8 cellular contexts compared by ENCODE assay signal in the genomic region with DNA sequence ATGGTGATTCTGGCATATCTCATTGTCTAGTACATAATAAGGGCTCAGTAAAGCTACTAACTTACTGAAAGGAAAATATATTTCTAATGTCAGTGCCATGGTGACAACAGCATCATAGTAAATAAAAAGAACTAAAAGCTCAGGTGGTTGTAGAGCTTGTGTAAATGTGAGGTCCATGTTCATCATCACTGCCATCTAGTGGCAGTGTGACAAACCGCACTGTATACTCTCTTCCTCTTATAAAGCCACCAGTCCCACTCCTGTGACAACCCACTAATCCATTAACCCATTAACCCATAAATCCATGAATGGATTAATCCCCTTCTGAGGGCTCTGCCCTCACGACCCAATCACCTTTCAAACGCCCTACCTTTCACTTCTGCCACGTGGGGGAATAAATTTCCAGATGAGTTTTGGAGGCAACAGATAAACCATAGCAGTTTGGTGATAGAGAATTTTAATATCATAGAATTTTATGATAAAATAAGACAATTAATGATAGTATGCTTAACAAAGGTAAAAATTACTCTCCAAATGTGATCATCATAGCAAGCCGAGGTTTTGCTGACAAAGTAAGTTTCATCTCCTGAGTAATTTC.
DNase-seq lines count a peak whose midpoint lies in the region; ATAC-seq and TF ChIP-seq lines count a peak whose summit lies in the region.

No MANE protein-coding gene starts in this region.

- H3K27me3 Mint-ChIP-seq in Caco-2 (ENCODE audit: insufficient read depth, unreplicated experiment) = no peaks in the 10 kb centered on the region
- H3K27me3 Mint-ChIP-seq in activated CD4-positive, alpha-beta T cell treated with anti-CD3 and anti-CD28 coated beads, Interleukin-2, amount 10 ng/mL, durations not matched to agents 24 days and 14 days = no peaks in the 10 kb centered on the region

- H2AFZ ChIP-seq in neural cell (ENCODE audit: low read depth, low read length) = no peak overlapping the region

- BruUV-seq in Caco-2 (replicated peaks; lab: Mats Ljungman, UMichigan) = no TSS peak

- no peaks in the 10 kb centered on the region for H3F3A ChIP-seq in neural cell (ENCODE audit: insufficient read depth, low read length, poor library complexity, severe bottlenecking)

- intact Hi-C loops in Caco-2 (cut with micrococcal nuclease; ENCODE audit: unreplicated experiment) = loop anchor here (1.0 kb wide), 2 partner anchors 219 to 299 kb away; no protein-coding TSS in a partner anchor
- intact Hi-C loops in activated CD4-positive, alpha-beta T cell treated with anti-CD3 and anti-CD28 coated beads, Interleukin-2, amount 10 ng/mL, durations not matched to agents 24 days and 14 days (cut with micrococcal nuclease) = no loop called here

- CTCF ChIA-PET in Caco-2 (lab: Charles Lee) = interaction anchor here (0.6 to 1.3 kb wide), 12 partner anchors 10 to 301 kb away, joined by 3 to 12 read pairs (median 4); no protein-coding TSS in a partner anchor

- peak; percentile 54 for TF ChIP-seq RAD21 in neural cell (conservative IDR thresholded peaks at IDR 0.05)

- no peaks in the 10 kb centered on the region for H3K9me3 Mint-ChIP-seq in Caco-2 (ENCODE audit: unreplicated experiment)
- no peaks in the 10 kb centered on the region for H3K9me3 Mint-ChIP-seq in activated CD4-positive, alpha-beta T cell treated with anti-CD3 and anti-CD28 coated beads, Interleukin-2, amount 10 ng/mL, durations not matched to agents 24 days and 14 days

- H3K4me1 Mint-ChIP-seq in Caco-2 (ENCODE audit: low read depth, unreplicated experiment) = no peaks in the 10 kb centered on the region
- H3K4me1 Mint-ChIP-seq in activated CD4-positive, alpha-beta T cell treated with anti-CD3 and anti-CD28 coated beads, Interleukin-2, amount 10 ng/mL, durations not matched to agents 24 days and 14 days = no peaks in the 10 kb centered on the region

- no peaks in the 10 kb centered on the region for H3K4me1 ChIP-seq in Caco-2

- DNase-seq in Caco-2 (peak; percentile 56 to 58), NCI-H2196 (lab: John Stamatoyannopoulos, UW; ENCODE audit: unreplicated experiment) (peak; percentile 37), fibroblast of mammary gland (ENCODE audit: low read depth) (peak; percentile 69), ureter (ENCODE audit: low spot score) (no peak)
- peak; percentile 76 for DNase-seq in activated CD4-positive, alpha-beta T cell treated with anti-CD3 and anti-CD28 coated beads, Interleukin-2, amount 10 ng/mL, durations not matched to agents 24 days and 14 days

- H3K27me3 ChIP-seq in Caco-2 (replicated peaks; ENCODE audit: control insufficient read depth, insufficient read depth, low read length) (no peaks in the 10 kb centered on the region; the same call in 1 of the 2 replicates), neural cell (ENCODE audit: insufficient read depth, low read depth, low read length) (no peaks in the 10 kb centered on the region)

- no peak overlapping the region for H3K4me3 ChIP-seq in Caco-2 (ENCODE audit: low read depth, low read length)
- no peak overlapping the region for H3K4me3 ChIP-seq in fibroblast of mammary gland (ENCODE audit: control insufficient read depth, low read depth, low read length)
- no peak overlapping the region for H3K4me3 ChIP-seq in neural cell (ENCODE audit: low read length)

- H3K4me3 Mint-ChIP-seq in Caco-2 (ENCODE audit: unreplicated experiment) = no peak overlapping the region
- H3K4me3 Mint-ChIP-seq in activated CD4-positive, alpha-beta T cell treated with anti-CD3 and anti-CD28 coated beads, Interleukin-2, amount 10 ng/mL, durations not matched to agents 24 days and 14 days = no peak overlapping the region

- no peak overlapping the region for H3K27ac ChIP-seq in neural cell (ENCODE audit: low read length)

- no peaks in the 10 kb centered on the region for H3K9me3 ChIP-seq in Caco-2
- no peaks in the 10 kb centered on the region for H3K9me3 ChIP-seq in neural cell (ENCODE audit: low read length)

- H3K79me2 ChIP-seq in neural cell (replicated peaks; ENCODE audit: insufficient read depth, low read length) = no peaks in the 10 kb centered on the region

- no peak overlapping the region for H3K4me2 ChIP-seq in neural cell (ENCODE audit: low read length)

- POLR2A ChIA-PET in Caco-2 (lab: Charles Lee) = no interaction called here

- H3K36me3 Mint-ChIP-seq in Caco-2 (ENCODE audit: insufficient read depth, unreplicated experiment) = no peaks in the 10 kb centered on the region
- no peaks in the 10 kb centered on the region for H3K36me3 Mint-ChIP-seq in activated CD4-positive, alpha-beta T cell treated with anti-CD3 and anti-CD28 coated beads, Interleukin-2, amount 10 ng/mL, durations not matched to agents 24 days and 14 days (ENCODE audit: low read depth)

- H3K36me3 ChIP-seq in Caco-2 (ENCODE audit: control insufficient read depth, insufficient read depth, low read length) = no peaks in the 10 kb centered on the region
- H3K36me3 ChIP-seq in neural cell (ENCODE audit: insufficient read depth, low read length) = no peaks in the 10 kb centered on the region

- TF ChIP-seq EP300 in neural cell (conservative IDR thresholded peaks at IDR 0.05; ENCODE audit: poor library complexity, severe bottlenecking) = no peak

- TF ChIP-seq CTCF in Caco-2 (IDR thresholded peaks at IDR 0.05; ENCODE audit: insufficient read depth in 1 of 2, low read depth in 1 of 2, low read length in 1 of 2, severe bottlenecking in 1 of 2, unreplicated experiment in 1 of 2) = peak; percentile 82 to 87
- TF ChIP-seq CTCF in fibroblast of mammary gland (conservative IDR thresholded peaks at IDR 0.05; ENCODE audit: control insufficient read depth, insufficient read depth, low read depth, low read length) = peak; percentile 89
- peak; percentile 64 for TF ChIP-seq CTCF in neural cell (IDR thresholded peaks at IDR 0.05; ENCODE audit: poor library complexity, severe bottlenecking)

- H3K9ac ChIP-seq in neural cell (ENCODE audit: low read length) = no peak overlapping the region

- no peaks in the 10 kb centered on the region for H4K20me1 ChIP-seq in neural cell (ENCODE audit: insufficient read depth)

- no peak overlapping the region for H3K27ac Mint-ChIP-seq in Caco-2 (ENCODE audit: unreplicated experiment)
- no peak overlapping the region for H3K27ac Mint-ChIP-seq in activated CD4-positive, alpha-beta T cell treated with anti-CD3 and anti-CD28 coated beads, Interleukin-2, amount 10 ng/mL, durations not matched to agents 24 days and 14 days

- ATAC-seq in GM18909 (IDR thresholded peaks at IDR 0.05; ENCODE audit: poor library complexity, unreplicated experiment) (peak; percentile 93), HG03095 (IDR thresholded peaks at IDR 0.05; ENCODE audit: unreplicated experiment) (peak; percentile 89)

- H3K9me2 ChIP-seq in neural cell (ENCODE audit: insufficient read depth, low read length) = no peaks in the 10 kb centered on the region

TF ChIP-seq in neural cell, 6 proteins besides CTCF, POLR2A, EP300 and RAD21:
- TF ChIP-seq MXI1 (conservative IDR thresholded peaks at IDR 0.05; ENCODE audit: poor library complexity, severe bottlenecking) (no peak), SMC3 (conservative IDR thresholded peaks at IDR 0.05; ENCODE audit: poor library complexity) (peak; percentile 59)
